16 cellular contexts compared by ENCODE assay signal in the genomic region with DNA sequence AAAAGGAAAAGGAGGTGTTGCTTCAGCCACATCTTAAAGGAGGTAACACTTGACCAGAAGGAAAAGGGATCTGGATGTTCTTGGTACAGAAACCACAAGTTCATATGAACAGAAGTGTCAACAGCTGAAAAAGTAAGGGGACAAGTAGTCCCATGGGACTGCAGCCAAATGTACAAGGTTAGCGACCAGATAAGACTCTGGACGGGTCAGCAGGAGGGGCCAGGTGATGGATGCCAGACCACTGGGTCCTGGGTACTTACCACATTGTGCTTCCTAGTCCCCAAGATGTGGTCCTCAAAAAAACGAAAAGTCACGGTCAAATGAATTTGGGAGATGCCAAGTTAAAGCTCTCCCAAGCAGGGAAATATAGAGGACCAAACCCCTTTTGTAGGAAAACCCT. TPM values are rescaled to one million over a fixed set of nuclear protein-coding genes. Genes with fewer than 3 reads are reported as not detected.
"Had no signal": no experiment of that assay in that cellular context is flagged by ENCODE, and none has a peak within 500 bp of the region (broad histone marks: within the 10 kb centered on the region; RNA-seq: fewer than 3 reads in every experiment).

No MANE protein-coding gene starts in this region.

- ATAC-seq: activated CD4-positive, CD25-positive, alpha-beta regulatory T cell treated with anti-CD3 and anti-CD28 coated beads, Interleukin-2, amount 50 U/mL, for 24 hours; SK-N-SH treated with all-trans-retinoic acid at 6 μM for 48 hours had no signal

- H3K27ac ChIP-seq: colonic mucosa, esophagus muscularis mucosa, lower lobe of right lung, ovary, upper lobe of left lung had no signal

- H3K27me3 ChIP-seq: colonic mucosa, esophagus muscularis mucosa, ovary, upper lobe of left lung had no signal

- H3K4me1 ChIP-seq: colonic mucosa, lower lobe of right lung, upper lobe of left lung had no signal

- H3K4me3 ChIP-seq: colonic mucosa, esophagus muscularis mucosa, lower lobe of right lung, ovary, upper lobe of left lung had no signal

- H3K27ac Mint-ChIP-seq: mesothelial cell of epicardium had no signal

- H3K4me1 Mint-ChIP-seq: neural crest cell had no signal

- H3K9me3 ChIP-seq: colonic mucosa, esophagus muscularis mucosa, lower lobe of right lung, ovary, upper lobe of left lung had no signal

- H3K4me3 Mint-ChIP-seq: mesothelial cell of epicardium, neural crest cell had no signal

- DNase-seq: activated gamma-delta T cell treated with Interleukin-2 at 50 U/mL for 16 hours; caudate nucleus; colonic mucosa; lower lobe of right lung; ovary; SHP77 treated with DMSO at 0.1 percent for 48 hours; stimulated activated CD4-positive, alpha-beta T cell treated with anti-CD3 and anti-CD28 coated beads, Interleukin-4, amount 100 ng/mL, for 1 hour; stimulated activated naive CD4-positive, alpha-beta T cell treated with Interleukin-2 at 50 U/mL for 16 hours; T-helper 1 cell; T1000; upper lobe of left lung had no signal

- H3K9me3 Mint-ChIP-seq: mesothelial cell of epicardium, neural crest cell had no signal

RNA-seq across cellular contexts. Expression of a gene that starts 16.6 kb away (rescaled TPM):
- total RNA-seq: lower lobe of right lung, mesothelial cell of epicardium had no signal
